In genomic region chr14:96051642-96052540, GRCh38 we compare ENCODE assay signal across 1 cellular context.
A peak's percentile ranks its signal among the peaks of the same experiment; 100 is the strongest.
TF ChIP-seq lines count a peak whose summit lies in the region.

No MANE protein-coding gene starts in this region.

TF ChIP-seq in H1, 55 proteins besides CTCF, POLR2A, EP300 and RAD21:
- TF ChIP-seq, protein P1, sequence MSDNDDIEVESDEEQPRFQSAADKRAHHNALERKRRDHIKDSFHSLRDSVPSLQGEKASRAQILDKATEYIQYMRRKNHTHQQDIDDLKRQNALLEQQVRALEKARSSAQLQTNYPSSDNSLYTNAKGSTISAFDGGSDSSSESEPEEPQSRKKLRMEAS (IDR thresholded peaks at IDR 0.05): peak; percentile 71; the same call in 1 of the 2 replicates
- TF ChIP-seq TCF12 (IDR thresholded peaks at IDR 0.05; ENCODE audit: low read depth, low read length) (no peak), HDAC2 (IDR thresholded peaks at IDR 0.05; ENCODE audit: borderline replicate concordance in 1 of 2, low read depth in 2 of 2, low read length in 2 of 2) (no peak), TAF7 (optimal IDR thresholded peaks at IDR 0.05; ENCODE audit: borderline replicate concordance, low read depth, low read length) (no peak), FOSL1 (IDR thresholded peaks at IDR 0.05; ENCODE audit: insufficient read depth, low read depth, low read length) (no peak), CREB1 (IDR thresholded peaks at IDR 0.05) (0 out of 2 replicates have a peak, but pooled peaks have one; percentile 40), SP4 (IDR thresholded peaks at IDR 0.05; ENCODE audit: low read length) (no peak)
- TF ChIP-seq, protein P2, sequence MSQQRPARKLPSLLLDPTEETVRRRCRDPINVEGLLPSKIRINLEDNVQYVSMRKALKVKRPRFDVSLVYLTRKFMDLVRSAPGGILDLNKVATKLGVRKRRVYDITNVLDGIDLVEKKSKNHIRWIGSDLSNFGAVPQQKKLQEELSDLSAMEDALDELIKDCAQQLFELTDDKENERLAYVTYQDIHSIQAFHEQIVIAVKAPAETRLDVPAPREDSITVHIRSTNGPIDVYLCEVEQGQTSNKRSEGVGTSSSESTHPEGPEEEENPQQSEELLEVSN (IDR thresholded peaks at IDR 0.05): 0 out of 2 replicates have a peak, but pooled peaks have one; percentile 29
